In genomic region chr16:49488740-49489525, GRCh38 we compare ENCODE assay signal across 24 cellular contexts.
DNase-seq lines count a peak whose midpoint lies in the region; ATAC-seq, FAIRE-seq and TF ChIP-seq lines count a peak whose summit lies in the region.
"Had no signal": no experiment of that assay in that cellular context is flagged by ENCODE, and none has a peak within 500 bp of the region (broad histone marks: within the 10 kb centered on the region; RNA-seq: fewer than 3 reads in every experiment).

No MANE protein-coding gene starts in this region.

- H3K4me1 ChIP-seq in H1 (replicated peaks in 1 of 4; ENCODE audit: control insufficient read depth in 3 of 4, insufficient read depth in 4 of 4, low read length in 3 of 4) (peaks cover 0 to 16% (median 6%) of the 10 kb centered on the region in 4 experiments; a peak in 6 of 7 replicates), upper lobe of right lung (peaks cover 11% of the 10 kb centered on the region), neural progenitor cell (peaks cover 16% of the 10 kb centered on the region)

- no peak overlapping the region for H4K91ac ChIP-seq in H1 (replicated peaks; ENCODE audit: insufficient read length, low read length)

- H3K4me2 ChIP-seq in H1 (ENCODE audit: insufficient read depth in 1 of 2, low read depth in 2 of 2, low read length in 2 of 2), result no peak overlapping the region
- no peak overlapping the region for H3K4me2 ChIP-seq in neural progenitor cell

- H3K9me3 ChIP-seq in H1 (ENCODE audit: insufficient read depth in 2 of 2, low read depth in 1 of 2, low read length in 1 of 2) (no peaks in the 10 kb centered on the region), upper lobe of right lung (no peaks in the 10 kb centered on the region), neural progenitor cell (ENCODE audit: low read depth) (no peaks in the 10 kb centered on the region)
- H3K9me3 ChIP-seq: MG63 had no signal

- H2BK12ac ChIP-seq in H1 (ENCODE audit: low read depth, low read length), result no peak overlapping the region

- no peak overlapping the region for H2BK5ac ChIP-seq in H1 (ENCODE audit: low read depth, low read length)

- TF ChIP-seq CTCF in H1 (IDR thresholded peaks at IDR 0.05; ENCODE audit: control extremely low read depth in 1 of 3, insufficient read depth in 1 of 3, low read depth in 1 of 3, low read length in 3 of 3) (no peak), upper lobe of right lung (IDR thresholded peaks at IDR 0.05) (no peak), neural progenitor cell (IDR thresholded peaks at IDR 0.05) (no peak)

- POLR2A ChIA-PET in H1 (lab: Charles Lee; ENCODE audit: partially characterized antibody), result no interaction called here

- H3K27ac ChIP-seq in H1 (ENCODE audit: low read depth, low read length) (no peak overlapping the region), upper lobe of right lung (no peak overlapping the region), neural progenitor cell (no peak overlapping the region)
- H3K27ac ChIP-seq: HL-60 had no signal

- no peak for TF ChIP-seq EP300 in H1 (IDR thresholded peaks at IDR 0.05; ENCODE audit: borderline replicate concordance in 1 of 2, low read depth in 2 of 2, low read length in 2 of 2)

- CTCF ChIA-PET in H1 (lab: Charles Lee; ENCODE audit: partially characterized antibody), result interaction anchor here (1.0 to 1.2 kb wide), 2 partner anchors 81 to 428 kb away, joined by 3 read pairs; no protein-coding TSS in a partner anchor

- peak; percentile 41 for DNase-seq in activated effector memory CD4-positive, alpha-beta T cell treated with anti-CD3 and anti-CD28 coated beads, Interleukin-2, amount 50 U/mL, for 16 hours
- no peak for DNase-seq in activated effector memory CD4-positive, alpha-beta T cell treated with Interleukin-2 at 50 U/mL for 16 hours
- DNase-seq in H1 (ENCODE audit: low read depth in 1 of 2, low spot score in 2 of 2) (no peak), posterior vena cava (ENCODE audit: low spot score) (peak; percentile 73), upper lobe of right lung (peak; percentile 58), neural progenitor cell (ENCODE audit: low spot score) (no peak), NCI-H446 treated with DMSO at 0.1 percent for 48 hours (lab: John Stamatoyannopoulos, UW) (no peak)
- DNase-seq: AML-193; C1 segment of cervical spinal cord; CD8-positive, alpha-beta T cell; DND-41; H7; MG63; NCI-H1092 treated with DMSO at 0.1 percent for 48 hours; NCI-H146; NCI-H2029; NCI-H226; NCI-H774; Right ventricle myocardium superior had no signal

- peaks cover 23% of the 10 kb centered on the region for H3K36me3 Mint-ChIP-seq in neural progenitor cell
- H3K36me3 Mint-ChIP-seq: CD8-positive, alpha-beta T cell had no signal

- H3K79me1 ChIP-seq in H1 (ENCODE audit: low read depth, low read length), result no peaks in the 10 kb centered on the region

- peaks cover 28% of the 10 kb centered on the region for H3K4me1 Mint-ChIP-seq in neural progenitor cell

- no peak overlapping the region for H3K56ac ChIP-seq in H1 (replicated peaks; ENCODE audit: insufficient read length, low read depth, low read length)

- H4K5ac ChIP-seq in H1 (ENCODE audit: insufficient read length, low read depth, low read length), result no peak overlapping the region

- FAIRE-seq in H1 (lab: Jason Lieb, UNC), result no peak
- FAIRE-seq: GM12878, HepG2, K562 had no signal

- no peaks in the 10 kb centered on the region for H3K79me2 ChIP-seq in H1 (ENCODE audit: control insufficient read depth in 1 of 2, insufficient read depth in 2 of 2, low read length in 2 of 2)
- no peaks in the 10 kb centered on the region for H3K79me2 ChIP-seq in neural progenitor cell (ENCODE audit: low read depth)

- no peak overlapping the region for H3K4ac ChIP-seq in H1 (replicated peaks; ENCODE audit: insufficient read length, low read depth, low read length)

- no peak for TF ChIP-seq POLR2A in H1 (IDR thresholded peaks at IDR 0.05; ENCODE audit: control extremely low read depth in 1 of 2, low read depth in 2 of 2, low read length in 2 of 2)

- ATAC-seq in upper lobe of right lung, result no peak
- no peak for ATAC-seq in HG03175 (IDR thresholded peaks at IDR 0.05; ENCODE audit: unreplicated experiment)
- ATAC-seq: CD8-positive, alpha-beta T cell; GM12878; HepG2; K562 had no signal

- no peak overlapping the region for H2AK5ac ChIP-seq in H1 (ENCODE audit: low read depth, low read length)

- 88% methylated on average over 21 of the region's 21 CpGs; no CpG with 5 or more reads in 1 of the 2 experiments for WGBS in H1 (ENCODE audit: extremely low coverage in 1 of 2, insufficient coverage in 1 of 2, insufficient read length in 1 of 2, insufficient replicate concordance in 2 of 2, low coverage in 1 of 2, low lambda C conversion rate in 2 of 2, missing lambda C conversion rate in 1 of 2), 2 experiments

- no peaks in the 10 kb centered on the region for H3K36me3 ChIP-seq in H1 (ENCODE audit: control insufficient read depth in 2 of 4, insufficient read depth in 4 of 4, low read length in 3 of 4)
- H3K36me3 ChIP-seq in upper lobe of right lung, result no peaks in the 10 kb centered on the region
- no peaks in the 10 kb centered on the region for H3K36me3 ChIP-seq in neural progenitor cell
- H3K36me3 ChIP-seq: MG63 had no signal

- H3F3A ChIP-seq in neural progenitor cell (ENCODE audit: low read depth), result peaks cover 18% of the 10 kb centered on the region

- H4K20me1 ChIP-seq in H1 (replicated peaks in 1 of 2; ENCODE audit: control insufficient read depth in 1 of 2, insufficient read depth in 2 of 2, low read length in 2 of 2), result peaks cover 0 to 2% of the 10 kb centered on the region in 2 experiments
- H4K20me1 ChIP-seq in neural progenitor cell (ENCODE audit: low read depth), result peaks cover 16% of the 10 kb centered on the region

- H3K27ac Mint-ChIP-seq in neural progenitor cell, result no peak overlapping the region
- H3K27ac Mint-ChIP-seq: CD8-positive, alpha-beta T cell had no signal

- no peak overlapping the region for H3K4me3 ChIP-seq in H1 (ENCODE audit: extremely low read depth in 1 of 4, insufficient read depth in 2 of 4, low read depth in 3 of 4, low read length in 4 of 4)
- no peak overlapping the region for H3K4me3 ChIP-seq in upper lobe of right lung
- H3K4me3 ChIP-seq in neural progenitor cell, result no peak overlapping the region
- H3K4me3 ChIP-seq: GM12878, K562, MG63 had no signal

- no peak overlapping the region for H3K9ac ChIP-seq in H1 (replicated peaks in 1 of 4; ENCODE audit: extremely low read depth in 1 of 4, low read depth in 3 of 4, low read length in 3 of 4)
- H3K9ac ChIP-seq in neural progenitor cell, result no peak overlapping the region

- peaks cover 4% of the 10 kb centered on the region for H3K9me3 Mint-ChIP-seq in neural progenitor cell
- H3K9me3 Mint-ChIP-seq: CD8-positive, alpha-beta T cell had no signal

- H3K23me2 ChIP-seq in H1 (ENCODE audit: low read depth, low read length), result peaks cover 2% of the 10 kb centered on the region; the same call in 1 of the 2 replicates

- intact Hi-C loops in posterior vena cava (cut with DNase I), result no loop called here
- intact Hi-C loops in upper lobe of right lung (cut with DNase I), result no loop called here

- H2BK15ac ChIP-seq in H1 (ENCODE audit: low read length), result no peak overlapping the region

- no peak overlapping the region for H3K4me3 Mint-ChIP-seq in neural progenitor cell
- H3K4me3 Mint-ChIP-seq: CD8-positive, alpha-beta T cell had no signal

- no peak for TF ChIP-seq RAD21 in H1 (IDR thresholded peaks at IDR 0.05 in 1 of 2, conservative IDR thresholded peaks at IDR 0.05 in 1 of 2; ENCODE audit: low read depth in 2 of 2, low read length in 2 of 2)

- peak overlapping the region; percentile 64; the same call in 1 of the 2 replicates for H4K8ac ChIP-seq in H1 (ENCODE audit: extremely low read depth, insufficient read depth, low read length)

- H2BK120ac ChIP-seq in H1 (replicated peaks; ENCODE audit: low read depth, low read length), result no peak overlapping the region

- no peak overlapping the region for H3K23ac ChIP-seq in H1 (ENCODE audit: insufficient read length)

- no peaks in the 10 kb centered on the region; a peak in 1 of 7 replicates for H3K27me3 ChIP-seq in H1 (replicated peaks in 1 of 4; ENCODE audit: control insufficient read depth in 3 of 4, extremely low read depth in 1 of 4, insufficient read depth in 3 of 4, low read length in 3 of 4)
- H3K27me3 ChIP-seq in upper lobe of right lung, result no peaks in the 10 kb centered on the region
- H3K27me3 ChIP-seq in neural progenitor cell, result peaks cover 4% of the 10 kb centered on the region
- H3K27me3 ChIP-seq: MG63 had no signal

- no peak overlapping the region for H3K18ac ChIP-seq in H1 (ENCODE audit: extremely low read depth, low read length)

- no peak overlapping the region for H3K14ac ChIP-seq in H1 (ENCODE audit: insufficient read length)

- peaks cover 2% of the 10 kb centered on the region for H3K27me3 Mint-ChIP-seq in neural progenitor cell (ENCODE audit: insufficient read depth, low read depth)

- no peak overlapping the region for H2BK20ac ChIP-seq in H1 (ENCODE audit: low read length)

- H2AFZ ChIP-seq in H1 (ENCODE audit: low read length), result no peak overlapping the region
- H2AFZ ChIP-seq in neural progenitor cell (replicated peaks), result no peak overlapping the region

TF ChIP-seq in H1, 55 proteins besides CTCF, POLR2A, EP300 and RAD21:
- no peak for TF ChIP-seq EGR1 (IDR thresholded peaks at IDR 0.05; ENCODE audit: borderline replicate concordance, low read depth, low read length)
- no peak for TF ChIP-seq GTF2F1 (IDR thresholded peaks at IDR 0.05; ENCODE audit: borderline replicate concordance, low read depth, low read length)
- no peak for TF ChIP-seq SP4 (IDR thresholded peaks at IDR 0.05; ENCODE audit: low read length)
- TF ChIP-seq, protein P1, sequence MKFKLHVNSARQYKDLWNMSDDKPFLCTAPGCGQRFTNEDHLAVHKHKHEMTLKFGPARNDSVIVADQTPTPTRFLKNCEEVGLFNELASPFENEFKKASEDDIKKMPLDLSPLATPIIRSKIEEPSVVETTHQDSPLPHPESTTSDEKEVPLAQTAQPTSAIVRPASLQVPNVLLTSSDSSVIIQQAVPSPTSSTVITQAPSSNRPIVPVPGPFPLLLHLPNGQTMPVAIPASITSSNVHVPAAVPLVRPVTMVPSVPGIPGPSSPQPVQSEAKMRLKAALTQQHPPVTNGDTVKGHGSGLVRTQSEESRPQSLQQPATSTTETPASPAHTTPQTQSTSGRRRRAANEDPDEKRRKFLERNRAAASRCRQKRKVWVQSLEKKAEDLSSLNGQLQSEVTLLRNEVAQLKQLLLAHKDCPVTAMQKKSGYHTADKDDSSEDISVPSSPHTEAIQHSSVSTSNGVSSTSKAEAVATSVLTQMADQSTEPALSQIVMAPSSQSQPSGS (IDR thresholded peaks at IDR 0.05; ENCODE audit: low read length), result no peak

Comparison
In these comparisons a context has a peak if more than half of its experiments do, and no peak if none do; other contexts are left out.
1. DNase-seq: peak in activated effector memory CD4-positive, alpha-beta T cell treated with anti-CD3 and anti-CD28 coated beads, Interleukin-2, amount 50 U/mL, for 16 hours (single experiment), posterior vena cava (single experiment) and upper lobe of right lung (single experiment); none in activated effector memory CD4-positive, alpha-beta T cell treated with Interleukin-2 at 50 U/mL for 16 hours (single experiment), H1 (0 of 2), neural progenitor cell (single experiment) and NCI-H446 treated with DMSO at 0.1 percent for 48 hours (single experiment).